In the genomic region with DNA sequence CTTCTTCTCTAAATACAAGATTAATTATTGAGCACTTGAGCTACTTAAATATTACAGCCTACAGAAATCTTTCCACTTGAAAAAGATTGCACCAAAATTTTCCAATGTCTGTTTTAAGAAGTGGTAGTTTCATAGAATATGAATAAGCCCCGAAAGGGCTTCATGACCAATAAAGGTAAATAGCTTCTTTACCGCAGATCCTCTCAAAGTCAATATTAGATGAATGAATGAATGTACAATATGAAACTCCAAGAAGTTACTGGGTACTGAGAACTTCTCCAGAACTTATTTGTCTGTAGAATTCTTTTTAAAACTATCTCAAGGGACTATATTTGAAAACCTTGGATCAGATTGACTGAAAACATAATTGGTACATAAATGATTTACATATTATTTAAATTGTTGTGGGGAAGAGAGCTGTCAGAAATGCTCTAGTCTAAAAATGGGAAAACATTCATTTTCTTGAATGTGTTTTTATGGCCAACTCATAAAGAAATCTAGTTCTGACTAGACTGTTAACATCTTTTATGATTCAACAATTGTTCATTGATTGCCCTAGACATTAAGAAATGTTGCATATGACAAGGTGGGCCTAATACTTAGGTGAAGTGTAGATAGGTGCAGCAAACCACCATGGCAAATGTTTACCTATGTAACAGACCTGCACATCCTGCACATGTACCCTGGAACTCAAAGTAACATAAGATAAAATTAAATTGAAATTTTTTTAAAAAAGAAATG, we compare ENCODE assay signal across 8 cellular contexts.
"Had no signal": no experiment of that assay in that cellular context is flagged by ENCODE, and none has a peak within 500 bp of the region (broad histone marks: within the 10 kb centered on the region; RNA-seq: fewer than 3 reads in every experiment).

No MANE protein-coding gene starts in this region.

- H3K27ac Mint-ChIP-seq: GM23338, H9 had no signal

- H2AFZ ChIP-seq: GM23338 had no signal

- DNase-seq: H9, HCEC 1CT, KG1 had no signal

- H3K9me3 Mint-ChIP-seq: GM23338, H9 had no signal

- FAIRE-seq: H1, H54, HTR-8/SVneo, K562 had no signal

- H3K4me3 ChIP-seq: GM23338, K562 had no signal

- H3K4me2 ChIP-seq: GM23338 had no signal

- ATAC-seq: GM23338, K562 had no signal

- H3K4me3 Mint-ChIP-seq: GM23338, H9 had no signal
